In the genomic region with DNA sequence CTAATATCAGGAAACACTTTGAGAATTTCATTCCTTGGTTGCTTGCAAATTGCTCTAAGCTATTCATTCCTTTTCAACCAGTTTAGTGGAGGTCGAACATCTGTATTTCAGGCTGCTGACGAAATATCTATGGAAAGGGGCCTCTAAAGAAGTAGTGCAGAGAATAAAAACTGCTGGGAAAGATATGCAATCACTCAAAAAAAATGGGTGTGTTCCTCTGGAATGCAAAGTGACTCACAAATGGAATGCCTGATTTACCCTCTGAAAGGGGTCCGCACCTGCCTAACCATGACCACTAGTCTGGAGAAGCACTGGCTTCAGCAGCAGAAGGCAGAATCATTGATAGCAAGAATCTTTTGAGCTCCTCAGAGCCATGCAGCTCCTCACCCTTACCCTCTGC, we compare ENCODE assay signal across 24 cellular contexts.
DNase-seq lines count a peak whose midpoint lies in the region; ATAC-seq, FAIRE-seq and TF ChIP-seq lines count a peak whose summit lies in the region.
"Had no signal": no experiment of that assay in that cellular context is flagged by ENCODE, and none has a peak within 500 bp of the region (broad histone marks: within the 10 kb centered on the region; RNA-seq: fewer than 3 reads in every experiment).

No MANE protein-coding gene starts in this region.

- 0% methylated on average over 3 of the region's 3 CpGs for WGBS in A549 (ENCODE audit: missing lambda C conversion rate)
- WGBS in mesodermal cell (ENCODE audit: insufficient coverage in 2 of 2), 2 experiments = 90 to 94% methylated on average over 2 to 3 of the region's 3 CpGs

- TF ChIP-seq CTCF in A549 (IDR thresholded peaks at IDR 0.05) (no peak), epithelial cell of esophagus (IDR thresholded peaks at IDR 0.05; ENCODE audit: insufficient read depth, low read depth, low read length, missing control alignments) (no peak)

- no peaks in the 10 kb centered on the region for H3K27me3 Mint-ChIP-seq in activated naive CD8-positive, alpha-beta T cell treated with anti-CD3 and anti-CD28 coated beads for 36 hours
- no peaks in the 10 kb centered on the region for H3K27me3 Mint-ChIP-seq in activated CD4-positive, alpha-beta T cell treated with anti-CD3 and anti-CD28 coated beads, Interleukin-2, amount 10 ng/mL, durations not matched to agents 7 days and 5 days
- H3K27me3 Mint-ChIP-seq: activated naive CD8-positive, alpha-beta T cell treated with anti-CD3 and anti-CD28 coated beads, Interleukin-2, amount 10 ng/mL, durations not matched to agents 7 days and 5 days had no signal

- no peak for TF ChIP-seq RAD21 in A549 (conservative IDR thresholded peaks at IDR 0.05 in 1 of 2, IDR thresholded peaks at IDR 0.05 in 1 of 2)

- peak; percentile 75 to 87 for ATAC-seq in A549
- ATAC-seq in HG02642 (IDR thresholded peaks at IDR 0.05; ENCODE audit: poor library complexity, unreplicated experiment) = no peak
- ATAC-seq: activated CD8-positive, alpha-beta T cell treated with anti-CD3 and anti-CD28 coated beads, Interleukin-2, amount 10 ng/mL, durations not matched to agents 7 days and 5 days; HepG2; naive thymus-derived CD4-positive, alpha-beta T cell; Right ventricle myocardium inferior had no signal

- H3K4me1 ChIP-seq in A549 = peaks cover 29% of the 10 kb centered on the region
- peaks cover 14% of the 10 kb centered on the region for H3K4me1 ChIP-seq in mesodermal cell (ENCODE audit: control insufficient read depth, insufficient read depth, low read length, poor library complexity, severe bottlenecking)
- H3K4me1 ChIP-seq: thyroid gland had no signal

- no peaks in the 10 kb centered on the region for H3K4me1 Mint-ChIP-seq in activated naive CD8-positive, alpha-beta T cell treated with anti-CD3 and anti-CD28 coated beads for 36 hours
- no peaks in the 10 kb centered on the region for H3K4me1 Mint-ChIP-seq in activated CD4-positive, alpha-beta T cell treated with anti-CD3 and anti-CD28 coated beads, Interleukin-2, amount 10 ng/mL, durations not matched to agents 7 days and 5 days
- H3K4me1 Mint-ChIP-seq: activated naive CD8-positive, alpha-beta T cell treated with anti-CD3 and anti-CD28 coated beads, Interleukin-2, amount 10 ng/mL, durations not matched to agents 7 days and 5 days had no signal

- no peaks in the 10 kb centered on the region for H3K9me3 Mint-ChIP-seq in activated naive CD8-positive, alpha-beta T cell treated with anti-CD3 and anti-CD28 coated beads for 36 hours
- H3K9me3 Mint-ChIP-seq in activated CD4-positive, alpha-beta T cell treated with anti-CD3 and anti-CD28 coated beads, Interleukin-2, amount 10 ng/mL, durations not matched to agents 7 days and 5 days = no peaks in the 10 kb centered on the region
- H3K9me3 Mint-ChIP-seq: activated naive CD8-positive, alpha-beta T cell treated with anti-CD3 and anti-CD28 coated beads, Interleukin-2, amount 10 ng/mL, durations not matched to agents 7 days and 5 days; naive thymus-derived CD4-positive, alpha-beta T cell had no signal

- no peak overlapping the region for H3K27ac Mint-ChIP-seq in activated naive CD8-positive, alpha-beta T cell treated with anti-CD3 and anti-CD28 coated beads for 36 hours
- no peak overlapping the region for H3K27ac Mint-ChIP-seq in activated CD4-positive, alpha-beta T cell treated with anti-CD3 and anti-CD28 coated beads, Interleukin-2, amount 10 ng/mL, durations not matched to agents 7 days and 5 days
- H3K27ac Mint-ChIP-seq: activated CD8-positive, alpha-beta T cell treated with anti-CD3 and anti-CD28 coated beads, Interleukin-2, amount 10 ng/mL, durations not matched to agents 7 days and 5 days; activated naive CD8-positive, alpha-beta T cell treated with anti-CD3 and anti-CD28 coated beads, Interleukin-2, amount 10 ng/mL, durations not matched to agents 7 days and 5 days; naive thymus-derived CD4-positive, alpha-beta T cell had no signal

- peak overlapping the region; percentile 50 for H3K4me3 ChIP-seq in A549
- H3K4me3 ChIP-seq in epithelial cell of esophagus (ENCODE audit: low read length) = no peak overlapping the region
- H3K4me3 ChIP-seq in mesodermal cell (ENCODE audit: extremely low read depth, insufficient read depth, low read length, poor library complexity, severe bottlenecking) = no peak overlapping the region
- H3K4me3 ChIP-seq: BLaER1 treated with 17β-estradiol and CSF1 and Interleukin-3, amounts not matched to agents 10 nM and 100 nM; cardiac muscle cell; thyroid gland had no signal

- peak overlapping the region; percentile 83 to 89 for H3K27ac ChIP-seq in A549
- peak overlapping the region; percentile 19 for H3K27ac ChIP-seq in mesodermal cell (ENCODE audit: low read depth, low read length, severe bottlenecking)
- H3K27ac ChIP-seq: BLaER1 treated with 17β-estradiol and CSF1 and Interleukin-3, amounts not matched to agents 10 nM and 100 nM; cardiac muscle cell; thyroid gland had no signal

- no peaks in the 10 kb centered on the region for H3K9me3 ChIP-seq in A549
- no peaks in the 10 kb centered on the region for H3K9me3 ChIP-seq in mesodermal cell (ENCODE audit: control insufficient read depth, low read length)
- H3K9me3 ChIP-seq: thyroid gland had no signal

- no peak for TF ChIP-seq POLR2A in A549 (IDR thresholded peaks at IDR 0.05; ENCODE audit: low read length)

- H3K4me3 Mint-ChIP-seq in activated naive CD8-positive, alpha-beta T cell treated with anti-CD3 and anti-CD28 coated beads for 36 hours = no peak overlapping the region
- H3K4me3 Mint-ChIP-seq in activated CD4-positive, alpha-beta T cell treated with anti-CD3 and anti-CD28 coated beads, Interleukin-2, amount 10 ng/mL, durations not matched to agents 7 days and 5 days = no peak overlapping the region
- H3K4me3 Mint-ChIP-seq: activated CD8-positive, alpha-beta T cell treated with anti-CD3 and anti-CD28 coated beads, Interleukin-2, amount 10 ng/mL, durations not matched to agents 7 days and 5 days; activated naive CD8-positive, alpha-beta T cell treated with anti-CD3 and anti-CD28 coated beads, Interleukin-2, amount 10 ng/mL, durations not matched to agents 7 days and 5 days; naive thymus-derived CD4-positive, alpha-beta T cell had no signal

- CTCF ChIA-PET in A549 (lab: Yijun Ruan, JAX) = no interaction called here
- CTCF ChIA-PET in activated CD4-positive, alpha-beta T cell treated with anti-CD3 and anti-CD28 coated beads, Interleukin-2, amount 10 ng/mL, durations not matched to agents 7 days and 5 days (lab: Charles Lee) = no interaction called here

- no peak for TF ChIP-seq EP300 in A549 (IDR thresholded peaks at IDR 0.05)

- no peaks in the 10 kb centered on the region for H3K36me3 Mint-ChIP-seq in activated naive CD8-positive, alpha-beta T cell treated with anti-CD3 and anti-CD28 coated beads for 36 hours
- H3K36me3 Mint-ChIP-seq in activated CD4-positive, alpha-beta T cell treated with anti-CD3 and anti-CD28 coated beads, Interleukin-2, amount 10 ng/mL, durations not matched to agents 7 days and 5 days (ENCODE audit: low read depth) = no peaks in the 10 kb centered on the region
- H3K36me3 Mint-ChIP-seq: activated naive CD8-positive, alpha-beta T cell treated with anti-CD3 and anti-CD28 coated beads, Interleukin-2, amount 10 ng/mL, durations not matched to agents 7 days and 5 days; naive thymus-derived CD4-positive, alpha-beta T cell had no signal

- DNase-seq in A549 (ENCODE audit: low read depth in 1 of 2, low spot score in 1 of 2) = peak in 1 of 2 experiments; percentile 86
- peak; percentile 84 for DNase-seq in LHCN-M2 (ENCODE audit: low read depth)
- DNase-seq in epithelial cell of esophagus (ENCODE audit: low read depth) = peak; percentile 4
- no peak for DNase-seq in activated naive CD8-positive, alpha-beta T cell treated with anti-CD3 and anti-CD28 coated beads for 36 hours
- DNase-seq in putamen (ENCODE audit: low spot score) = no peak
- no peak for DNase-seq in activated CD4-positive, alpha-beta T cell treated with anti-CD3 and anti-CD28 coated beads, Interleukin-2, amount 10 ng/mL, durations not matched to agents 7 days and 5 days
- DNase-seq: 8988T; activated CD8-positive, alpha-beta T cell treated with anti-CD3 and anti-CD28 coated beads, Interleukin-2, amount 10 ng/mL, durations not matched to agents 7 days and 5 days; activated naive CD8-positive, alpha-beta T cell treated with anti-CD3 and anti-CD28 coated beads, Interleukin-2, amount 10 ng/mL, durations not matched to agents 7 days and 5 days; activated T-cell treated with anti-CD3 and anti-CD28 coated beads, Interleukin-2, amount 50 U/mL, for 48 hours; effector memory CD4-positive, alpha-beta T cell; MV-4-11; naive thymus-derived CD4-positive, alpha-beta T cell; NCI-H2081; NCI-H510A treated with DMSO at 0.1 percent for 48 hours; small intestine; thyroid gland had no signal

- POLR2A ChIA-PET in A549 (lab: Yijun Ruan, JAX) = interaction anchor here (1.0 to 2.1 kb wide), 4 partner anchors 20 to 129 kb away, joined by 3 to 13 read pairs (median 4); no protein-coding TSS in a partner anchor
- POLR2A ChIA-PET in activated CD4-positive, alpha-beta T cell treated with anti-CD3 and anti-CD28 coated beads, Interleukin-2, amount 10 ng/mL, durations not matched to agents 7 days and 5 days (lab: Charles Lee) = no interaction called here

- H3K4me2 ChIP-seq in A549 = peak overlapping the region; percentile 92
- H3K4me2 ChIP-seq: BLaER1 treated with 17β-estradiol and CSF1 and Interleukin-3, amounts not matched to agents 10 nM and 100 nM had no signal

- no peaks in the 10 kb centered on the region for H3K36me3 ChIP-seq in mesodermal cell (ENCODE audit: control insufficient read depth, insufficient read depth, low read length)
- H3K36me3 ChIP-seq: BLaER1 treated with 17β-estradiol and CSF1 and Interleukin-3, amounts not matched to agents 10 nM and 100 nM; cardiac muscle cell; thyroid gland had no signal

- FAIRE-seq in A549 (lab: Jason Lieb, UNC) = no peak
- FAIRE-seq: H54, HepG2, small intestine had no signal

TF ChIP-seq in A549, 52 proteins besides CTCF, POLR2A, EP300 and RAD21 (continues in another document):
- TF ChIP-seq, protein P1, sequence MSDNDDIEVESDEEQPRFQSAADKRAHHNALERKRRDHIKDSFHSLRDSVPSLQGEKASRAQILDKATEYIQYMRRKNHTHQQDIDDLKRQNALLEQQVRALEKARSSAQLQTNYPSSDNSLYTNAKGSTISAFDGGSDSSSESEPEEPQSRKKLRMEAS (IDR thresholded peaks at IDR 0.05) = peak; percentile 35
- TF ChIP-seq ZFP36 (IDR thresholded peaks at IDR 0.05; ENCODE audit: borderline replicate concordance, partially characterized antibody) (no peak), ZSCAN20 (CRISPR knock-in tag; IDR thresholded peaks at IDR 0.05) (no peak)
- TF ChIP-seq, protein P2, sequence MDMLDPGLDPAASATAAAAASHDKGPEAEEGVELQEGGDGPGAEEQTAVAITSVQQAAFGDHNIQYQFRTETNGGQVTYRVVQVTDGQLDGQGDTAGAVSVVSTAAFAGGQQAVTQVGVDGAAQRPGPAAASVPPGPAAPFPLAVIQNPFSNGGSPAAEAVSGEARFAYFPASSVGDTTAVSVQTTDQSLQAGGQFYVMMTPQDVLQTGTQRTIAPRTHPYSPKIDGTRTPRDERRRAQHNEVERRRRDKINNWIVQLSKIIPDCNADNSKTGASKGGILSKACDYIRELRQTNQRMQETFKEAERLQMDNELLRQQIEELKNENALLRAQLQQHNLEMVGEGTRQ (IDR thresholded peaks at IDR 0.05) = no peak

Comparison
In these comparisons a context has a peak if more than half of its experiments do, and no peak if none do; other contexts are left out.
1. DNase-seq: peak in LHCN-M2 (single experiment) and epithelial cell of esophagus (single experiment); none in activated naive CD8-positive, alpha-beta T cell treated with anti-CD3 and anti-CD28 coated beads for 36 hours (single experiment), putamen (single experiment) and activated CD4-positive, alpha-beta T cell treated with anti-CD3 and anti-CD28 coated beads, Interleukin-2, amount 10 ng/mL, durations not matched to agents 7 days and 5 days (single experiment).